ENCODE assay signal across 1 cellular context in the genomic region with DNA sequence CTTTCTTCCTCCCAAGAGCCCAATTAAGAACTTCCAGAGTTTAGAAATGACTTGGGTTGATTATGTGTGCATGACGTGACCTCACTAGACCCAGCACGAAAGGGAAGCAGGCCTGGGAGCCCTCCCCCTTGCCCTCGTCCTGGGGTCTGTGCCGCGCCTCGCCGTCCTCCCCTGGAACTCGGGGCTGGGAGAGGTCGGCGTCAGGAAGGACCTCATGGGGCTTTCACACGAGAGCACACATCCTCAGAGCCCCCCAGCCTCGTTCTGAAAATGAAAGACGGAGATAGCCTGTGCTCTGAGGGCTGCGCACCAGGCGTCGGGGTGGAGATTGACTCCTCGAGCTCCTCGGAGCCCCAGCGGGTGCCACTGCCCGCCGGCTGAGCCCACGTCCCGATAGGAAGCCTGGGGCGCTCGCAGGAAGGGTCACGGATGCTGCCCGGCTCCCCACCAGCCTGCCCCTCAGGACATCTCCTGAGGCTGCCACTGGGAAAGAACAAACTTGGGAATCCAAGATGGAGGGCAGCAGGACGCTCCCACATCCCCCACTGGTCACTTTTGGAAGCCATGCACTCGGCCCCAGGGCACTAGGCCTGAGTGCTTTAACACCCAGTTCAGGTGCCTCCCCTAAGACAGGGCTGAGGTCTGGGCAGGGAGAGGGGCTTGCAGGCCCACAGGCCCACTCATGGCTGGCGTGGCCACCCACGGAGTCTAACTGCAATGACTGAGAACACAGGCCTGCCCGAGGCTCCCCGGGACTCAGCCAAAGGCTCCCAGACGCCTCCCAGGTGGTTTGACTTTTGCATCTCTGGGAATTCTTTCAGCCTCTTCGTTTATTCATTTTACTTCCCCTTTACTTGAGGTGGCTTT.
TF ChIP-seq lines count a peak whose summit lies in the region.

No MANE protein-coding gene starts in this region.

TF ChIP-seq in HepG2, 621 proteins besides CTCF, POLR2A, EP300 and RAD21:
- TF ChIP-seq SALL2 (CRISPR knock-in tag; IDR thresholded peaks at IDR 0.05) (no peak), ZNF564 (CRISPR knock-in tag; IDR thresholded peaks at IDR 0.05) (no peak), ZNF687 (CRISPR knock-in tag; IDR thresholded peaks at IDR 0.05) (0 out of 2 replicates have a peak, but pooled peaks have one; percentile 16), ZFP36L1 (CRISPR knock-in tag; IDR thresholded peaks at IDR 0.05) (no peak)
